ENCODE assay signal across 14 cellular contexts in the genomic region with DNA sequence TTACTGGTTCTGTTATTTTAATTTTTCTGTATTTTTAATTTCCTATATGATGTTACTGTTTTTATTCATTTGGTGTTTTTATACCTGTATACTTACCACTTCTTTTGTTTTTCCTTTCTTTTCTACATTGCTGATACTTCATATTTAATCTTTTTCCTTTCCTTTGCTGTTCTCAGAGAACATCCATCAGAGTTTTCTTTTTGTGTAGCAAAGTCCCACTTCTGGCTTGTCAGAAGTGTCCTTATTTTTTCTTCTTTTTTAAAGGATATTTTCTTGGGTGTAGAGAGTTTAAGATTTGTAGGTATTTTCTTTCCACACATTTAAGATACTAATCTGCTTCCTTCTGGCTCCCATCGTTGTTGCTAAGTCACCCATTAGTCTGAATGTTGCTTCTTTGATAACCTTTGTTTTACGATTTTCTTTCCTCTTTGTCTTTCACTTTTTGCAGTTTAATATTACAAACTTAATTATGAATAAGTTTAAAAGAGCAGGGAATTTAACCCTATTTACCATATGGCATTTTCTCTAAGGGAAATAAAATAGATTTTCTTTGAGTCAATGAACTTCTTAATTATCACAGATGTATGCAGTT.
"Had no signal": no experiment of that assay in that cellular context is flagged by ENCODE, and none has a peak within 500 bp of the region (broad histone marks: within the 10 kb centered on the region; RNA-seq: fewer than 3 reads in every experiment).

No MANE protein-coding gene starts in this region.

- H3K27ac ChIP-seq: cardiac muscle cell, gastrocnemius medialis, heart left ventricle, lower lobe of right lung, sigmoid colon, thoracic aorta, VCaP had no signal

- H3K9me3 Mint-ChIP-seq: activated CD4-positive, alpha-beta memory T cell treated with anti-CD3 and anti-CD28 coated beads, Interleukin-2, amount 10 ng/mL, durations not matched to agents 7 days and 5 days; activated naive CD4-positive, alpha-beta T cell treated with anti-CD3 and anti-CD28 coated beads, Interleukin-2, amount 50 U/mL, for 72 hours had no signal

- H3K27ac Mint-ChIP-seq: activated CD4-positive, alpha-beta memory T cell treated with anti-CD3 and anti-CD28 coated beads, Interleukin-2, amount 10 ng/mL, durations not matched to agents 7 days and 5 days; activated CD4-positive, alpha-beta T cell treated with anti-CD3 and anti-CD28 coated beads for 36 hours; activated naive CD4-positive, alpha-beta T cell treated with anti-CD3 and anti-CD28 coated beads, Interleukin-2, amount 50 U/mL, for 72 hours had no signal

- H3K4me3 Mint-ChIP-seq: activated CD4-positive, alpha-beta memory T cell treated with anti-CD3 and anti-CD28 coated beads, Interleukin-2, amount 10 ng/mL, durations not matched to agents 7 days and 5 days; activated CD4-positive, alpha-beta T cell treated with anti-CD3 and anti-CD28 coated beads for 36 hours had no signal

- H3K4me1 ChIP-seq: lower lobe of right lung had no signal

- DNase-seq: activated CD4-positive, alpha-beta memory T cell treated with anti-CD3 and anti-CD28 coated beads, Interleukin-2, amount 10 ng/mL, durations not matched to agents 7 days and 5 days; activated CD4-positive, alpha-beta T cell treated with anti-CD3 and anti-CD28 coated beads for 36 hours; activated gamma-delta T cell; activated T-cell treated with anti-CD3 and anti-CD28 coated beads, Interleukin-2, amount 50 U/mL, for 48 hours; gastrocnemius medialis; heart left ventricle; left colon; lower lobe of right lung; sigmoid colon; stimulated activated CD4-positive, alpha-beta T cell treated with anti-CD3 and anti-CD28 coated beads, Interleukin-1b, Interleukin-23, amount 100 ng/mL, for 48 hours had no signal

- H3K4me1 Mint-ChIP-seq: activated CD4-positive, alpha-beta memory T cell treated with anti-CD3 and anti-CD28 coated beads, Interleukin-2, amount 10 ng/mL, durations not matched to agents 7 days and 5 days had no signal

- H3K36me3 ChIP-seq: cardiac muscle cell, gastrocnemius medialis, heart left ventricle, lower lobe of right lung, sigmoid colon, thoracic aorta had no signal

- H3K27me3 Mint-ChIP-seq: activated CD4-positive, alpha-beta memory T cell treated with anti-CD3 and anti-CD28 coated beads, Interleukin-2, amount 10 ng/mL, durations not matched to agents 7 days and 5 days; activated CD4-positive, alpha-beta T cell treated with anti-CD3 and anti-CD28 coated beads for 36 hours had no signal

- H3K27me3 ChIP-seq: cardiac muscle cell, gastrocnemius medialis, heart left ventricle, sigmoid colon had no signal

- H3K4me3 ChIP-seq: cardiac muscle cell, gastrocnemius medialis, heart left ventricle, lower lobe of right lung, sigmoid colon, thoracic aorta had no signal

- ATAC-seq: activated CD4-positive, alpha-beta T cell treated with anti-CD3 and anti-CD28 coated beads for 36 hours; activated naive CD4-positive, alpha-beta T cell treated with anti-CD3 and anti-CD28 coated beads, Interleukin-2, amount 50 U/mL, for 72 hours; gastrocnemius medialis; heart left ventricle; left colon; lower lobe of right lung had no signal

- H3K9me3 ChIP-seq: gastrocnemius medialis, heart left ventricle, lower lobe of right lung, sigmoid colon, thoracic aorta had no signal
